ENCODE assay signal across 16 cellular contexts in the genomic region with DNA sequence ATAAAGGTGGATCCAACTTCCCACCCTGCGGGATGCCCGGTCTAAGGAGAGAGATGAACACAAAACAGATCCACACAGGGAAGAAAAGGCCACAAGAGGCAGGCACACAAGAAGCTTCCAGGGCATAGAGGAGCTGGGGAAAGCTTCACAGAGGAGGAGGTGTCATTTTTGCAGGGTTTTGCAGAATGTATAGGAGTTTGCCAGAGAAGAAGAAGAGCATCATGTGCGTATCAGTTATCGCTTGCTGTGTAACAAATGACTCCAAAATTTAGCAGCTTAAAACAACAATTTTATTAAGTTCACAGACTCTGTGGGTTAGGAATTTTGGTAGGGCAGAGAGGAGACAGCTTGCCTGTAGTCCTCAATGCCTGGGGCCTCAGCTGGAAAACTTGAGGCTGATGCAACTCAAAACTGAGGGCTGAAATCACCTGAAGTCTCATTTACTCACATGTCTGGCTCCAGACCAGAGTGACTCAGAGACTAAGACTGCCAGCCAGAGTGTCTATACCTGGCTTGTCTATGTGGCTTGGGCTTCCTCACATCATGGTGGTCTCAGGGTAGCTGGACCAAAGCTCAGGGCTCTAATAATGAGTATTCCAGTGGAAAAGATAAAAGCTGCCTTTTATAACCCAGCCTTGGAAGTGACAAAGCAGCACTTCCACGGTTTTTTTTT. TPM values are rescaled to one million over a fixed set of nuclear protein-coding genes. Genes with fewer than 3 reads are reported as not detected.
DNase-seq lines count a peak whose midpoint lies in the region; ATAC-seq, FAIRE-seq and TF ChIP-seq lines count a peak whose summit lies in the region.
"Had no signal": no experiment of that assay in that cellular context is flagged by ENCODE, and none has a peak within 500 bp of the region (broad histone marks: within the 10 kb centered on the region; RNA-seq: fewer than 3 reads in every experiment).

No MANE protein-coding gene starts in this region.

- in situ Hi-C loops in HepG2 (cut with HindIII; ENCODE audit: extremely low pct_ligation_motif_present, low pct_unique_long_range_greater_than_20kb) = no loop called here

- H3K27me3 ChIP-seq in HepG2 (ENCODE audit: control insufficient read depth in 1 of 2, insufficient read depth in 2 of 2, low read length in 2 of 2) = peaks cover 1 to 27% of the 10 kb centered on the region in 2 experiments; a peak in 3 of 5 replicates
- H3K27me3 ChIP-seq in right lobe of liver = no peaks in the 10 kb centered on the region
- H3K27me3 ChIP-seq in sigmoid colon = peaks cover 0 to 2% (median 0%) of the 10 kb centered on the region in 3 donors

- H3K9ac ChIP-seq in HepG2 (ENCODE audit: insufficient read depth, low read depth, low read length) = no peak overlapping the region

- H3K4me3 ChIP-seq in HepG2 (replicated peaks in 1 of 3; ENCODE audit: insufficient read depth in 1 of 3, low read depth in 2 of 3, low read length in 3 of 3) = no peak overlapping the region
- H3K4me3 ChIP-seq in right lobe of liver = no peak overlapping the region
- H3K4me3 ChIP-seq in fibroblast of pulmonary artery (replicated peaks; ENCODE audit: low read depth, low read length) = no peak overlapping the region
- no peak overlapping the region for H3K4me3 ChIP-seq in sigmoid colon
- H3K4me3 ChIP-seq: A549 had no signal

- no peak for TF ChIP-seq EP300 in HepG2 (IDR thresholded peaks at IDR 0.05; ENCODE audit: low read depth in 2 of 2, low read length in 2 of 2)
- no peak for TF ChIP-seq EP300 in HepG2 (CRISPR knock-in tag; IDR thresholded peaks at IDR 0.05; ENCODE audit: borderline replicate concordance)
- TF ChIP-seq EP300 in sigmoid colon (IDR thresholded peaks at IDR 0.05) = no peak

- H3K36me3 Mint-ChIP-seq in WTC11 = 0 out of 2 replicates have a peak, but pooled peaks cover 3% of the 10 kb centered on the region
- H3K36me3 Mint-ChIP-seq: CD14-positive monocyte had no signal

- no peaks in the 10 kb centered on the region for H3K36me3 ChIP-seq in HepG2 (replicated peaks in 1 of 2; ENCODE audit: control insufficient read depth in 1 of 2, insufficient read depth in 2 of 2, low read length in 2 of 2)
- no peaks in the 10 kb centered on the region for H3K36me3 ChIP-seq in right lobe of liver
- no peaks in the 10 kb centered on the region for H3K36me3 ChIP-seq in sigmoid colon

- H3K4me2 ChIP-seq in HepG2 (ENCODE audit: low read depth, low read length) = no peak overlapping the region
- H3K4me2 ChIP-seq: A549 had no signal

- WGBS in HepG2 (ENCODE audit: low lambda C conversion rate) = 74% methylated on average over 5 of the region's 5 CpGs
- 85% methylated on average over 5 of the region's 5 CpGs for WGBS in right lobe of liver (ENCODE audit: insufficient coverage, low coverage, low lambda C conversion rate, missing lambda C conversion rate)
- 87 to 89% methylated on average over 5 of the region's 5 CpGs for WGBS in sigmoid colon, 2 donors

- H3K4me3 Mint-ChIP-seq in WTC11 = no peak overlapping the region
- H3K4me3 Mint-ChIP-seq: CD14-positive monocyte had no signal

- no peaks in the 10 kb centered on the region for H3K79me2 ChIP-seq in HepG2 (ENCODE audit: insufficient read depth, low read length)

- POLR2A ChIA-PET in HepG2 (lab: Yijun Ruan, JAX) (no interaction called here), WTC11 (lab: Charles Lee) (no interaction called here)

- H2AFZ ChIP-seq in HepG2 (ENCODE audit: low read length) = no peak overlapping the region

- no peaks in the 10 kb centered on the region for H3K27me3 Mint-ChIP-seq in WTC11 (ENCODE audit: low read depth)

- peaks cover 7% of the 10 kb centered on the region for H3K9me3 Mint-ChIP-seq in WTC11

- H4K20me1 ChIP-seq in HepG2 (ENCODE audit: insufficient read depth, low read length) = no peaks in the 10 kb centered on the region

- H3K27ac ChIP-seq in HepG2 (ENCODE audit: extremely low read length, insufficient read depth, low read length) (no peak overlapping the region), right lobe of liver (no peak overlapping the region), sigmoid colon (no peak overlapping the region)
- H3K27ac ChIP-seq: A549 had no signal

- CTCF ChIA-PET in HepG2 (lab: Yijun Ruan, JAX; ENCODE audit: low intra/inter-chr PET ratio, low total read pairs) = no interaction called here
- CTCF ChIA-PET in WTC11 (lab: Charles Lee) = interaction anchor here (0.6 to 4.6 kb wide), 25 partner anchors 8 to 482 kb away, joined by 3 to 58 read pairs (median 5); a partner anchor contains a TSS

- intact Hi-C loops in HepG2 (cut with micrococcal nuclease; ENCODE audit: unreplicated experiment) = no loop called here
- intact Hi-C loops in right lobe of liver (cut with DNase I) = no loop called here
- intact Hi-C loops in sigmoid colon (cut with DNase I) = no loop called here

- TF ChIP-seq RAD21 in HepG2 (CRISPR knock-in tag; IDR thresholded peaks at IDR 0.05) = no peak

- ATAC-seq in HepG2 (no peak), right lobe of liver (no peak), WTC11 (no peak), GM21786 (IDR thresholded peaks at IDR 0.05; ENCODE audit: unreplicated experiment) (no peak)
- ATAC-seq: A549 had no signal

- H3K9me3 ChIP-seq in HepG2 (ENCODE audit: low read length) (no peaks in the 10 kb centered on the region), right lobe of liver (no peaks in the 10 kb centered on the region), sigmoid colon (peaks cover 0 to 4% (median 0%) of the 10 kb centered on the region in 4 donors)

- TF ChIP-seq POLR2A in HepG2 (IDR thresholded peaks at IDR 0.05; ENCODE audit: insufficient read depth in 1 of 2, low read depth in 2 of 2, low read length in 2 of 2) (no peak), right lobe of liver (IDR thresholded peaks at IDR 0.05) (no peak), sigmoid colon (IDR thresholded peaks at IDR 0.05) (no peak)

- H3K4me1 ChIP-seq in HepG2 (ENCODE audit: insufficient read depth, low read length) (peaks cover 20% of the 10 kb centered on the region), right lobe of liver (no peaks in the 10 kb centered on the region), sigmoid colon (no peaks in the 10 kb centered on the region)
- H3K4me1 ChIP-seq: A549 had no signal

- no peak for FAIRE-seq in HepG2 (lab: Jason Lieb, UNC)
- FAIRE-seq: A549, H54 had no signal

- no peak for TF ChIP-seq CTCF in HepG2 (CRISPR knock-in tag; IDR thresholded peaks at IDR 0.05)
- TF ChIP-seq CTCF in right lobe of liver (IDR thresholded peaks at IDR 0.05) = no peak
- TF ChIP-seq CTCF in WTC11 (IDR thresholded peaks at IDR 0.05) = no peak
- TF ChIP-seq CTCF in fibroblast of pulmonary artery (IDR thresholded peaks at IDR 0.05; ENCODE audit: low read length, missing control alignments) = no peak
- TF ChIP-seq CTCF in sigmoid colon (IDR thresholded peaks at IDR 0.05) = no peak

- no TSS peak for BruUV-seq in HepG2 (replicated peaks; lab: Mats Ljungman, UMichigan)

- no peak for DNase-seq in HepG2 (ENCODE audit: low spot score)
- DNase-seq in right lobe of liver = no peak
- DNase-seq in WTC11 (ENCODE audit: low spot score) = no peak
- peak; percentile 8 for DNase-seq in fibroblast of pulmonary artery (ENCODE audit: low read depth)
- DNase-seq in sigmoid colon = no peak
- no peak for DNase-seq in effector CD4-positive, alpha-beta T cell
- no peak for DNase-seq in NCI-H187 (lab: John Stamatoyannopoulos, UW)
- DNase-seq: COR-L47, DMS153, IMR-90, NCI-H1092, NCI-H446 had no signal

- H3K4me1 Mint-ChIP-seq in WTC11 = no peaks in the 10 kb centered on the region; the same call in 1 of the 2 replicates

- no peak overlapping the region for H3K27ac Mint-ChIP-seq in WTC11

TF ChIP-seq in HepG2, 621 proteins besides CTCF, POLR2A, EP300 and RAD21 (continues in another document):
- TF ChIP-seq ZBTB21 (CRISPR knock-in tag; IDR thresholded peaks at IDR 0.05) (no peak), RBAK (CRISPR knock-in tag; IDR thresholded peaks at IDR 0.05) (0 out of 2 replicates have a peak, but pooled peaks have one; percentile 59), FOSL2 (CRISPR knock-in tag; IDR thresholded peaks at IDR 0.05) (0 out of 2 replicates have a peak, but pooled peaks have one; percentile 13), ZFP90 (CRISPR knock-in tag; IDR thresholded peaks at IDR 0.05; ENCODE audit: borderline replicate concordance) (no peak)

TF ChIP-seq in WTC11, 78 proteins besides CTCF, POLR2A, EP300 and RAD21 (continues in another document):
- TF ChIP-seq RELA (CRISPR knock-in tag; IDR thresholded peaks at IDR 0.05; ENCODE audit: borderline replicate concordance) = no peak
- TF ChIP-seq, protein P1, sequence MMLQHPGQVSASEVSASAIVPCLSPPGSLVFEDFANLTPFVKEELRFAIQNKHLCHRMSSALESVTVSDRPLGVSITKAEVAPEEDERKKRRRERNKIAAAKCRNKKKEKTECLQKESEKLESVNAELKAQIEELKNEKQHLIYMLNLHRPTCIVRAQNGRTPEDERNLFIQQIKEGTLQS (CRISPR knock-in tag; conservative IDR thresholded peaks at IDR 0.05) = no peak

RNA-seq across cellular contexts. Expression of a gene that starts 33.9 kb away (rescaled TPM):
- total RNA-seq in HepG2 (2016; rRNA removed; fragmentation: Illumina TruSeq; extraction: Trizol) (0.25 and 0.31 TPM in 2 replicates), right lobe of liver (1 to 10 TPM in 2 of 6 experiments, under 1 TPM in 4; 0.43 to 1.2 (median 0.89) TPM), WTC11 (2021) (37.6 to 38.8 TPM (median 38.6 TPM) in 3 replicates), sigmoid colon (10 to 100 TPM in 1 of 4 donors, 1 to 10 TPM in 3; 3.6 to 19.7 (median 5.0) TPM)
- total RNA-seq in HepG2 (2016; cell fraction: cytosol; rRNA removed; fragmentation: Illumina TruSeq; extraction: Trizol; ENCODE audit: low read depth) = 0.26 TPM in 1 of 2 replicates, not detected in the other
- total RNA-seq in HepG2 (2016; cell fraction: insoluble cytoplasmic fraction; rRNA removed; fragmentation: Illumina TruSeq; extraction: Trizol) = 0.09 and 0.16 TPM in 2 replicates
- total RNA-seq in HepG2 (2016; cell fraction: membrane; rRNA removed; fragmentation: Illumina TruSeq; extraction: Trizol) = 0.03 and 0.53 TPM in 2 replicates
- 0.03 and 0.13 TPM in 2 replicates for total RNA-seq in HepG2 (2016; cell fraction: nucleus; rRNA removed; fragmentation: Illumina TruSeq; extraction: Trizol)
- polyA plus RNA-seq in HepG2 (2011; rRNA removed) (0.05 and 0.07 TPM in 2 replicates), sigmoid colon (1 to 10 TPM in 2 of 3 donors, under 1 TPM in 1; 0.69 to 3.3 (median 1.2) TPM)
- 0.04 TPM in 2 replicates for polyA plus RNA-seq in HepG2 (2011; cell fraction: cytosol; rRNA removed)
- 0.10 TPM in 2 replicates for polyA plus RNA-seq in HepG2 (2011; cell fraction: nucleus; rRNA removed)
- 0.04 and 0.15 TPM in 2 replicates for polyA plus RNA-seq in HepG2 (2012)
- 0.31 and 0.51 TPM in 2 replicates for polyA plus RNA-seq in HepG2 (2016; cell fraction: cytosol; fragmentation: Illumina TruSeq; extraction: Trizol; ENCODE audit: low read depth)
- 0.05 and 0.10 TPM in 2 replicates for polyA plus RNA-seq in HepG2 (2016; cell fraction: insoluble cytoplasmic fraction; fragmentation: Illumina TruSeq; extraction: Trizol; ENCODE audit: low read depth)
- polyA plus RNA-seq in HepG2 (2016; cell fraction: membrane; fragmentation: Illumina TruSeq; extraction: Trizol; ENCODE audit: low read depth) = 0.15 TPM in 1 of 2 replicates, not detected in the other
- not detected in 2 replicates for polyA plus RNA-seq in HepG2 (2016; cell fraction: nucleus; fragmentation: Illumina TruSeq; extraction: Trizol; ENCODE audit: insufficient read depth, low read depth)
- polyA minus RNA-seq in HepG2 (2011; rRNA and poly(A)+ RNA removed; ENCODE audit: low replicate concordance) = 0.28 TPM in 1 of 2 replicates, not detected in the other
- not detected in 2 replicates for polyA minus RNA-seq in HepG2 (2011; cell fraction: cytosol; rRNA and poly(A)+ RNA removed)
- 0.13 TPM in 1 of 2 replicates, not detected in the other for polyA minus RNA-seq in HepG2 (2011; cell fraction: nucleus; rRNA and poly(A)+ RNA removed)
- polyA plus RNA-seq: CD14-positive monocyte had no signal
